In genomic region chr10:63707254-63707910, GRCh38 we compare ENCODE assay signal across 1 cellular context.
TF ChIP-seq lines count a peak whose summit lies in the region.

No MANE protein-coding gene starts in this region.

TF ChIP-seq in K562, 482 proteins besides CTCF, POLR2A, EP300 and RAD21 (continued from another document):
- TF ChIP-seq KLF6 (CRISPR knock-in tag; IDR thresholded peaks at IDR 0.05; ENCODE audit: borderline replicate concordance) (no peak), CCNT2 (IDR thresholded peaks at IDR 0.05; ENCODE audit: borderline replicate concordance, extremely low read depth, insufficient read length, low read depth, low read length) (no peak), KAT2B (IDR thresholded peaks at IDR 0.05; ENCODE audit: low read depth, low read length) (no peak), ZNF431 (CRISPR knock-in tag; IDR thresholded peaks at IDR 0.05) (no peak), FOS (IDR thresholded peaks at IDR 0.05; ENCODE audit: extremely low read depth, insufficient read length) (peak; percentile 82), HNRNPUL1 (IDR thresholded peaks at IDR 0.05; ENCODE audit: low read length) (no peak), ZNF778 (CRISPR knock-in tag; IDR thresholded peaks at IDR 0.05) (no peak), BCL6 (CRISPR knock-in tag; IDR thresholded peaks at IDR 0.05) (no peak), ELF2 (CRISPR knock-in tag; IDR thresholded peaks at IDR 0.05) (no peak), CUX1 (CRISPR knock-in tag; IDR thresholded peaks at IDR 0.05) (no peak), FOXK2 (conservative IDR thresholded peaks at IDR 0.05 in 1 of 2, IDR thresholded peaks at IDR 0.05 in 1 of 2; ENCODE audit: low read depth in 2 of 2) (no peak), KDM5B (IDR thresholded peaks at IDR 0.05; ENCODE audit: insufficient replicate concordance, low read depth, low read length) (no peak), JUN (IDR thresholded peaks at IDR 0.05; ENCODE audit: borderline replicate concordance, low read depth, low read length) (peak; percentile 100), JUN (CRISPR knock-in tag; IDR thresholded peaks at IDR 0.05; ENCODE audit: borderline replicate concordance) (no peak), CBX2 (IDR thresholded peaks at IDR 0.05; ENCODE audit: insufficient read depth, low read length, poor library complexity, severe bottlenecking) (no peak), ZNF589 (CRISPR knock-in tag; IDR thresholded peaks at IDR 0.05; ENCODE audit: low read depth) (peak; percentile 81; the same call in 1 of the 2 replicates), SMARCC2 (IDR thresholded peaks at IDR 0.05; ENCODE audit: low read depth) (peak; percentile 93), BRD9 (IDR thresholded peaks at IDR 0.05; ENCODE audit: low read depth, partially characterized antibody) (peak; percentile 62), SNAPC5 (CRISPR knock-in tag; IDR thresholded peaks at IDR 0.05) (no peak), HES1 (IDR thresholded peaks at IDR 0.05; ENCODE audit: low read depth) (no peak), TEAD2 (tag; IDR thresholded peaks at IDR 0.05) (no peak), SRSF1 (IDR thresholded peaks at IDR 0.05; ENCODE audit: low read depth, low read length) (no peak), ZNF449 (CRISPR knock-in tag; IDR thresholded peaks at IDR 0.05) (no peak), SMARCE1 (IDR thresholded peaks at IDR 0.05) (peak; percentile 93), NONO (IDR thresholded peaks at IDR 0.05; ENCODE audit: low read depth in 2 of 2, low read length in 1 of 2) (no peak), ZBTB43 (CRISPR knock-in tag; IDR thresholded peaks at IDR 0.05) (no peak), CAMTA2 (CRISPR knock-in tag; conservative IDR thresholded peaks at IDR 0.05) (no peak), CCAR2 (IDR thresholded peaks at IDR 0.05; ENCODE audit: low read depth, low read length) (no peak), RBM14 (IDR thresholded peaks at IDR 0.05; ENCODE audit: borderline replicate concordance, insufficient read depth, low read depth, low read length) (no peak), PRDM10 (IDR thresholded peaks at IDR 0.05; ENCODE audit: partially characterized antibody) (no peak), ZFPM2 (CRISPR knock-in tag; IDR thresholded peaks at IDR 0.05) (no peak), ZNF324 (CRISPR knock-in tag; IDR thresholded peaks at IDR 0.05) (no peak), NFE2 (IDR thresholded peaks at IDR 0.05; ENCODE audit: low read depth) (no peak), ZSCAN29 (IDR thresholded peaks at IDR 0.05) (no peak), EHMT2 (IDR thresholded peaks at IDR 0.05) (no peak), PHF21A (IDR thresholded peaks at IDR 0.05; ENCODE audit: borderline replicate concordance, low read depth) (no peak), SMAD4 (CRISPR knock-in tag; conservative IDR thresholded peaks at IDR 0.05) (no peak), SMARCA4 (IDR thresholded peaks at IDR 0.05) (peak; percentile 93), KLF1 (tag; IDR thresholded peaks at IDR 0.05) (no peak), EGR1 (conservative IDR thresholded peaks at IDR 0.05) (no peak), ILK (tag; IDR thresholded peaks at IDR 0.05; ENCODE audit: borderline replicate concordance, low read depth) (no peak), SMC3 (conservative IDR thresholded peaks at IDR 0.05; ENCODE audit: insufficient read depth, low read depth, low read length) (no peak), TRIM28 (IDR thresholded peaks at IDR 0.05) (no peak), MEF2A (IDR thresholded peaks at IDR 0.05; ENCODE audit: control insufficient read depth, low read depth, low read length) (no peak), ZNF785 (CRISPR knock-in tag; IDR thresholded peaks at IDR 0.05) (no peak), SREBF1 (IDR thresholded peaks at IDR 0.05; ENCODE audit: borderline replicate concordance, low read depth, low read length) (no peak), NR2F6 (CRISPR knock-in tag; IDR thresholded peaks at IDR 0.05) (no peak)
- TF ChIP-seq, protein P1, sequence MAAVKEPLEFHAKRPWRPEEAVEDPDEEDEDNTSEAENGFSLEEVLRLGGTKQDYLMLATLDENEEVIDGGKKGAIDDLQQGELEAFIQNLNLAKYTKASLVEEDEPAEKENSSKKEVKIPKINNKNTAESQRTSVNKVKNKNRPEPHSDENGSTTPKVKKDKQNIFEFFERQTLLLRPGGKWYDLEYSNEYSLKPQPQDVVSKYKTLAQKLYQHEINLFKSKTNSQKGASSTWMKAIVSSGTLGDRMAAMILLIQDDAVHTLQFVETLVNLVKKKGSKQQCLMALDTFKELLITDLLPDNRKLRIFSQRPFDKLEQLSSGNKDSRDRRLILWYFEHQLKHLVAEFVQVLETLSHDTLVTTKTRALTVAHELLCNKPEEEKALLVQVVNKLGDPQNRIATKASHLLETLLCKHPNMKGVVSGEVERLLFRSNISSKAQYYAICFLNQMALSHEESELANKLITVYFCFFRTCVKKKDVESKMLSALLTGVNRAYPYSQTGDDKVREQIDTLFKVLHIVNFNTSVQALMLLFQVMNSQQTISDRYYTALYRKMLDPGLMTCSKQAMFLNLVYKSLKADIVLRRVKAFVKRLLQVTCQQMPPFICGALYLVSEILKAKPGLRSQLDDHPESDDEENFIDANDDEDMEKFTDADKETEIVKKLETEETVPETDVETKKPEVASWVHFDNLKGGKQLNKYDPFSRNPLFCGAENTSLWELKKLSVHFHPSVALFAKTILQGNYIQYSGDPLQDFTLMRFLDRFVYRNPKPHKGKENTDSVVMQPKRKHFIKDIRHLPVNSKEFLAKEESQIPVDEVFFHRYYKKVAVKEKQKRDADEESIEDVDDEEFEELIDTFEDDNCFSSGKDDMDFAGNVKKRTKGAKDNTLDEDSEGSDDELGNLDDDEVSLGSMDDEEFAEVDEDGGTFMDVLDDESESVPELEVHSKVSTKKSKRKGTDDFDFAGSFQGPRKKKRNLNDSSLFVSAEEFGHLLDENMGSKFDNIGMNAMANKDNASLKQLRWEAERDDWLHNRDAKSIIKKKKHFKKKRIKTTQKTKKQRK (IDR thresholded peaks at IDR 0.05; ENCODE audit: borderline replicate concordance, low read depth, low read length): no peak
- TF ChIP-seq, protein P2, sequence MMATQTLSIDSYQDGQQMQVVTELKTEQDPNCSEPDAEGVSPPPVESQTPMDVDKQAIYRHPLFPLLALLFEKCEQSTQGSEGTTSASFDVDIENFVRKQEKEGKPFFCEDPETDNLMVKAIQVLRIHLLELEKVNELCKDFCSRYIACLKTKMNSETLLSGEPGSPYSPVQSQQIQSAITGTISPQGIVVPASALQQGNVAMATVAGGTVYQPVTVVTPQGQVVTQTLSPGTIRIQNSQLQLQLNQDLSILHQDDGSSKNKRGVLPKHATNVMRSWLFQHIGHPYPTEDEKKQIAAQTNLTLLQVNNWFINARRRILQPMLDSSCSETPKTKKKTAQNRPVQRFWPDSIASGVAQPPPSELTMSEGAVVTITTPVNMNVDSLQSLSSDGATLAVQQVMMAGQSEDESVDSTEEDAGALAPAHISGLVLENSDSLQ (IDR thresholded peaks at IDR 0.05): no peak
